ENCODE assay signal across 8 cellular contexts in the genomic region with DNA sequence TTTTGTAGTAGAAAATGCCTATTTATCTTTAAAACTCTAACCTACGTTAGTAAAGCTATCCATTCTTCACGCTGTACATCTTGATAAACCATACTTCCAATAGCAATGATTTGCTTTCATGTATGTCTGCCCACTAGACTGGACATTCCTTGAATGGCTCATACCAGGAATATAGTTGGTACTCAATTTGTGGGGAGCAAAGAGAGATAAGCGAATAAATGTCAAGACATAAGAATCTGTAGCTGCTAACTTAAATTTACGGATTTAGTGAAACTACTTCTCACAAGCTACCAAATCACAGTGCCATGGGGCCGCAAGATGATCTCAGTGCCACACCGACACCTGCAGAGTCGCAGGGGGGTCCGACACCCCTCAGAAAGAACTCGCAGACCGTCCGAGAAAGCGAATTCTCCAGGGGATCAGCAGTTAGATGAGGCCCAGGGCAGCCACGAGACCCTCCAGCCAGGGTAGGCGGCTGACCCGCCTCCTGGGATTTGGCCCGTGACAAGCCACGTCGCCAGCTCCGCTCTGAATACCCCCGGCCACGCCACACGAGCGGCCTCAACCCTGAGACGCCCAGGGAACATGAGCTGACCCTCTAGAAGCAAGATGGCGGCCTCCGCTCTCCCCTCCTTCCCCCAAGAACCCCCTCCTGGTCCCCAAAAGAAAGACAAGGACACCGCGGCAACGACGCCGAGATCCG. TPM values are rescaled to one million over a fixed set of nuclear protein-coding genes. Genes with fewer than 3 reads are reported as not detected.
DNase-seq lines count a peak whose midpoint lies in the region; ATAC-seq and TF ChIP-seq lines count a peak whose summit lies in the region.

No MANE protein-coding gene starts in this region.

- H2AFZ ChIP-seq in hepatocyte (peak overlapping the region; percentile 90), smooth muscle cell (ENCODE audit: low read depth) (peak overlapping the region; percentile 70)

- peak overlapping the region; percentile 85 for H3K27ac Mint-ChIP-seq in activated T-helper 2 cell treated with anti-CD3 and anti-CD28 coated beads, Interferon-gamma antibody, Interleukin-2, Interleukin-4, amounts not matched to agents 10 μg/mL and 5 μg/mL and 100 μg/mL, durations not matched to agents 14 hours and 24 hours and 36 hours

- H3K9me3 ChIP-seq in hepatocyte (ENCODE audit: low read depth) (no peaks in the 10 kb centered on the region), smooth muscle cell (replicated peaks; ENCODE audit: low read depth) (no peaks in the 10 kb centered on the region)

- no peak for TF ChIP-seq CTCF in hepatocyte (IDR thresholded peaks at IDR 0.05; ENCODE audit: poor library complexity)
- TF ChIP-seq CTCF in smooth muscle cell (IDR thresholded peaks at IDR 0.05; ENCODE audit: borderline replicate concordance, insufficient read depth, poor library complexity, severe bottlenecking) = no peak

- intact Hi-C loops in activated T-helper 2 cell treated with anti-CD3 and anti-CD28 coated beads, Interferon-gamma antibody, Interleukin-2, Interleukin-4, amounts not matched to agents 10 μg/mL and 5 μg/mL and 100 μg/mL, durations not matched to agents 14 hours and 24 hours and 36 hours (cut with micrococcal nuclease) = loop anchor here (1.0 to 5.0 kb wide), 6 partner anchors 30 to 510 kb away; a partner anchor contains a TSS

- 11% methylated on average over 31 of the region's 32 CpGs for WGBS in hepatocyte (ENCODE audit: low lambda C conversion rate, missing lambda C conversion rate)
- WGBS in smooth muscle cell (ENCODE audit: low lambda C conversion rate) = 11% methylated on average over 27 of the region's 32 CpGs

- peak overlapping the region; percentile 97 for H3K9ac ChIP-seq in smooth muscle cell (ENCODE audit: low read depth)

- H3K4me3 ChIP-seq in hepatocyte (peak overlapping the region; percentile 59), smooth muscle cell (peak overlapping the region; percentile 87)

- peaks cover 52% of the 10 kb centered on the region for H3K79me2 ChIP-seq in hepatocyte
- peaks cover 41% of the 10 kb centered on the region for H3K79me2 ChIP-seq in smooth muscle cell (ENCODE audit: low read depth)

- H3K9me3 Mint-ChIP-seq in activated T-helper 2 cell treated with anti-CD3 and anti-CD28 coated beads, Interferon-gamma antibody, Interleukin-2, Interleukin-4, amounts not matched to agents 10 μg/mL and 5 μg/mL and 100 μg/mL, durations not matched to agents 14 hours and 24 hours and 36 hours = no peaks in the 10 kb centered on the region

- peak; percentile 14 for ATAC-seq in HG03196 (IDR thresholded peaks at IDR 0.05; ENCODE audit: unreplicated experiment)

- H3K27ac ChIP-seq in hepatocyte (peak overlapping the region; percentile 99), smooth muscle cell (ENCODE audit: low read depth) (peak overlapping the region; percentile 98)

- peaks cover 32% of the 10 kb centered on the region for H3K4me1 Mint-ChIP-seq in activated T-helper 2 cell treated with anti-CD3 and anti-CD28 coated beads, Interferon-gamma antibody, Interleukin-2, Interleukin-4, amounts not matched to agents 10 μg/mL and 5 μg/mL and 100 μg/mL, durations not matched to agents 14 hours and 24 hours and 36 hours (ENCODE audit: low read depth)

- H3K4me2 ChIP-seq in hepatocyte (peak overlapping the region; percentile 88), smooth muscle cell (peak overlapping the region; percentile 97)

- no peaks in the 10 kb centered on the region for H3K36me3 ChIP-seq in hepatocyte (replicated peaks; ENCODE audit: insufficient read depth, low read depth)
- no peaks in the 10 kb centered on the region for H3K36me3 ChIP-seq in smooth muscle cell (ENCODE audit: low read depth)

- H3K9me2 ChIP-seq in hepatocyte (replicated peaks; ENCODE audit: insufficient read depth) = no peaks in the 10 kb centered on the region

- H3K4me3 Mint-ChIP-seq in activated T-helper 2 cell treated with anti-CD3 and anti-CD28 coated beads, Interferon-gamma antibody, Interleukin-2, Interleukin-4, amounts not matched to agents 10 μg/mL and 5 μg/mL and 100 μg/mL, durations not matched to agents 14 hours and 24 hours and 36 hours (ENCODE audit: low read depth) = peak overlapping the region; percentile 85

- H4K20me1 ChIP-seq in hepatocyte (ENCODE audit: insufficient read depth, poor library complexity, severe bottlenecking) = peaks cover 29% of the 10 kb centered on the region
- peaks cover 36% of the 10 kb centered on the region for H4K20me1 ChIP-seq in smooth muscle cell (ENCODE audit: low read depth)

- H3K27me3 Mint-ChIP-seq in activated T-helper 2 cell treated with anti-CD3 and anti-CD28 coated beads, Interferon-gamma antibody, Interleukin-2, Interleukin-4, amounts not matched to agents 10 μg/mL and 5 μg/mL and 100 μg/mL, durations not matched to agents 14 hours and 24 hours and 36 hours (ENCODE audit: low read depth) = peaks cover 8% of the 10 kb centered on the region

- H3K4me1 ChIP-seq in hepatocyte (ENCODE audit: insufficient read depth) = peaks cover 20% of the 10 kb centered on the region
- H3K4me1 ChIP-seq in smooth muscle cell (ENCODE audit: low read depth) = peaks cover 25% of the 10 kb centered on the region

- H3F3A ChIP-seq in smooth muscle cell (ENCODE audit: low read depth) = peaks cover 7% of the 10 kb centered on the region

- H3K36me3 Mint-ChIP-seq in activated T-helper 2 cell treated with anti-CD3 and anti-CD28 coated beads, Interferon-gamma antibody, Interleukin-2, Interleukin-4, amounts not matched to agents 10 μg/mL and 5 μg/mL and 100 μg/mL, durations not matched to agents 14 hours and 24 hours and 36 hours (ENCODE audit: low read depth) = peaks cover 27% of the 10 kb centered on the region

- peak; percentile 62 for DNase-seq in NCI-H2107 (lab: John Stamatoyannopoulos, UW)
- no peak for DNase-seq in NCI-H2107 treated with DMSO at 0.1 percent for 48 hours (lab: John Stamatoyannopoulos, UW; ENCODE audit: unreplicated experiment)
- peak; percentile 12 for DNase-seq in activated T-helper 2 cell treated with anti-CD3 and anti-CD28 coated beads, Interferon-gamma antibody, Interleukin-2, Interleukin-4, amounts not matched to agents 10 μg/mL and 5 μg/mL and 100 μg/mL, durations not matched to agents 14 hours and 24 hours and 36 hours (ENCODE audit: low spot score)
- no peak for DNase-seq in hepatocyte (ENCODE audit: low spot score)
- DNase-seq in smooth muscle cell (lab: John Stamatoyannopoulos, UW; ENCODE audit: unreplicated experiment) = no peak
- DNase-seq in ureter (ENCODE audit: low spot score) = no peak
- DNase-seq in stimulated activated CD4-positive, alpha-beta T cell treated with anti-CD3 and anti-CD28 coated beads, Interleukin-2, amount 100 ng/mL, for 48 hours = no peak

- H3K27me3 ChIP-seq in hepatocyte (no peaks in the 10 kb centered on the region), smooth muscle cell (ENCODE audit: low read depth) (no peaks in the 10 kb centered on the region)

RNA-seq across cellular contexts. Expression of a gene that starts 0.6 kb away (rescaled TPM):
- total RNA-seq in activated T-helper 2 cell treated with anti-CD3 and anti-CD28 coated beads, Interferon-gamma antibody, Interleukin-2, Interleukin-4, amounts not matched to agents 10 μg/mL and 5 μg/mL and 100 μg/mL, durations not matched to agents 14 hours and 24 hours and 36 hours = 33.1 and 35.3 TPM in 2 replicates
- total RNA-seq in hepatocyte = 25.4 and 25.5 TPM in 2 replicates
- polyA plus RNA-seq in hepatocyte = 42.8 and 49.1 TPM in 2 replicates
- 19.5 TPM in 2 replicates for total RNA-seq in smooth muscle cell
- polyA plus RNA-seq in smooth muscle cell = 42.8 and 59.8 TPM in 2 replicates
- total RNA-seq in ureter = 20.0 TPM

RNA-seq across cellular contexts. Expression of a gene that starts 56.6 kb away (rescaled TPM):
- total RNA-seq in activated T-helper 2 cell treated with anti-CD3 and anti-CD28 coated beads, Interferon-gamma antibody, Interleukin-2, Interleukin-4, amounts not matched to agents 10 μg/mL and 5 μg/mL and 100 μg/mL, durations not matched to agents 14 hours and 24 hours and 36 hours = 11.9 TPM in 2 replicates
- 33.9 and 36.3 TPM in 2 replicates for total RNA-seq in hepatocyte
- 23.8 and 29.6 TPM in 2 replicates for polyA plus RNA-seq in hepatocyte
- 19.6 and 28.3 TPM in 2 replicates for total RNA-seq in smooth muscle cell
- 29.1 and 32.5 TPM in 2 replicates for polyA plus RNA-seq in smooth muscle cell
- total RNA-seq in ureter = 24.8 TPM

Comparison
In these comparisons a context has a peak if more than half of its experiments do, and no peak if none do; other contexts are left out.
1. DNase-seq: peak in NCI-H2107 (single experiment) and activated T-helper 2 cell treated with anti-CD3 and anti-CD28 coated beads, Interferon-gamma antibody, Interleukin-2, Interleukin-4, amounts not matched to agents 10 μg/mL and 5 μg/mL and 100 μg/mL, durations not matched to agents 14 hours and 24 hours and 36 hours (single experiment); none in NCI-H2107 treated with DMSO at 0.1 percent for 48 hours (single experiment), hepatocyte (single experiment), smooth muscle cell (single experiment), ureter (single experiment) and stimulated activated CD4-positive, alpha-beta T cell treated with anti-CD3 and anti-CD28 coated beads, Interleukin-2, amount 100 ng/mL, for 48 hours (0 of 2).